ENCODE assay signal across 1 cellular context in the genomic region with DNA sequence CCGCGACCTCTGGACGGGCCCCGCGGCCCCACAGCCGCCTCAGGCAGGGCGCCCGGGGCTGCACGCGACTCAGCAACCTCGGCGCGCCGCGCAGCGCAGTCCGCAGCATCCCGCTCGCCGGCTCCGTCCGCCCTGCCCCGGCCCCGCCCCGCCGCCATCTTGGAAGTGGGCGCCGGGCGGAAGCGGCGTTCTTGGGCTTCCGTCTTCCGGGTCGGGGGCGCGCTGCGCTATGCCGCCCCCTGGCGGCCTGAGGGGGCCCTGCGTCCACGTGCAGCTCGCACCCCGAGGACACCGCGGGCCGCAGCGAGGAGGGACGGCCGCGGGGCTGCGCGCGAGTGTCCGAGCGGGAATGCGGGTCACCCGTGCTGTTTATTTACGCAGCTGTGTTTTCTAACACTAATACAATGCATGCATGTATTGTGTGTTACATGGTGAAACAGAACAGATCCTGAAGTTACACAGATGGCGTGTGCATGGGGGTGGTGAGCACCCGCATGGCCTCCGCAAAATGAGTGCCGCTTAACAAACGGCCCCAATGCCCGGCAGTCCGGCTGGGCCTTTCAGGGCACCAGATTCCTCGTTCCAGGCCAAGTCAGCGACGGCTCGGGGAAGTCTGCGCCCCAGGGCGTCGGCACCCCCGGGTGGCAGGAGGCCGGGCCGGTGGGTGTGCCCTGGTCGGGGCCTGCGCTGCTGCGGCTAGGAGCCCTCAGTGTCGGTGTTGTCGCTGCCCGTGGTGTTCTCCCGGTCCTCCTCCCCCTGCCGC.
TF ChIP-seq lines count a peak whose summit lies in the region.

A gene (minus strand): TSS at position 139 of the 763 bp plus-strand sequence. CDS start 30 bp downstream, at position 109.

TF ChIP-seq in WTC11, 78 proteins besides CTCF, POLR2A, EP300 and RAD21 (continued from another document and continues in another):
- TF ChIP-seq, protein P1, sequence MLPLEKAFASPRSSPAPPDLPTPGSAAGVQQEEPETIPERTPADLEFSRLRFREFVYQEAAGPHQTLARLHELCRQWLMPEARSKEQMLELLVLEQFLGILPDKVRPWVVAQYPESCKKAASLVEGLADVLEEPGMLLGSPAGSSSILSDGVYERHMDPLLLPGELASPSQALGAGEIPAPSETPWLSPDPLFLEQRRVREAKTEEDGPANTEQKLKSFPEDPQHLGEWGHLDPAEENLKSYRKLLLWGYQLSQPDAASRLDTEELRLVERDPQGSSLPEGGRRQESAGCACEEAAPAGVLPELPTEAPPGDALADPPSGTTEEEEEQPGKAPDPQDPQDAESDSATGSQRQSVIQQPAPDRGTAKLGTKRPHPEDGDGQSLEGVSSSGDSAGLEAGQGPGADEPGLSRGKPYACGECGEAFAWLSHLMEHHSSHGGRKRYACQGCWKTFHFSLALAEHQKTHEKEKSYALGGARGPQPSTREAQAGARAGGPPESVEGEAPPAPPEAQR (CRISPR knock-in tag; IDR thresholded peaks at IDR 0.05) = no peak
- TF ChIP-seq EMX1 (CRISPR knock-in tag; IDR thresholded peaks at IDR 0.05) (no peak), ZNF396 (CRISPR knock-in tag; IDR thresholded peaks at IDR 0.05; ENCODE audit: borderline replicate concordance) (no peak), RORB (CRISPR knock-in tag; IDR thresholded peaks at IDR 0.05) (no peak), GRHL2 (CRISPR knock-in tag; IDR thresholded peaks at IDR 0.05; ENCODE audit: insufficient replicate concordance, severe bottlenecking) (no peak), KAT7 (CRISPR knock-in tag; IDR thresholded peaks at IDR 0.05; ENCODE audit: borderline replicate concordance) (peak; percentile 98), SMAD3 (CRISPR knock-in tag; IDR thresholded peaks at IDR 0.05; ENCODE audit: borderline replicate concordance) (peak; percentile 90), HMGA2 (CRISPR knock-in tag; IDR thresholded peaks at IDR 0.05) (no peak), NR2C2 (CRISPR knock-in tag; IDR thresholded peaks at IDR 0.05) (peak; percentile 80), PRRX2 (CRISPR knock-in tag; IDR thresholded peaks at IDR 0.05) (no peak), CBFB (CRISPR knock-in tag; IDR thresholded peaks at IDR 0.05; ENCODE audit: low read depth) (peak; percentile 88; the same call in 1 of the 2 replicates), NFATC4 (CRISPR knock-in tag; IDR thresholded peaks at IDR 0.05) (no peak), ZNF121 (CRISPR knock-in tag; IDR thresholded peaks at IDR 0.05) (no peak), NFE2L1 (CRISPR knock-in tag; IDR thresholded peaks at IDR 0.05) (peak; percentile 85; the same call in 1 of the 2 replicates), SOX15 (CRISPR knock-in tag; IDR thresholded peaks at IDR 0.05) (no peak), ELF4 (CRISPR knock-in tag; IDR thresholded peaks at IDR 0.05; ENCODE audit: low read depth) (peak; percentile 83), ZNF232 (CRISPR knock-in tag; IDR thresholded peaks at IDR 0.05) (peak; percentile 26; the same call in 1 of the 2 replicates), GABPB1 (CRISPR knock-in tag; IDR thresholded peaks at IDR 0.05) (peak; percentile 76), ZNF263 (CRISPR knock-in tag; IDR thresholded peaks at IDR 0.05; ENCODE audit: low read depth) (no peak), ZNF671 (CRISPR knock-in tag; IDR thresholded peaks at IDR 0.05) (no peak), JUN (CRISPR knock-in tag; IDR thresholded peaks at IDR 0.05) (no peak), TP53 (CRISPR knock-in tag; IDR thresholded peaks at IDR 0.05) (peak; percentile 96), ATF1 (CRISPR knock-in tag; IDR thresholded peaks at IDR 0.05) (no peak), JAZF1 (CRISPR knock-in tag; IDR thresholded peaks at IDR 0.05) (no peak)
- TF ChIP-seq, protein P2, sequence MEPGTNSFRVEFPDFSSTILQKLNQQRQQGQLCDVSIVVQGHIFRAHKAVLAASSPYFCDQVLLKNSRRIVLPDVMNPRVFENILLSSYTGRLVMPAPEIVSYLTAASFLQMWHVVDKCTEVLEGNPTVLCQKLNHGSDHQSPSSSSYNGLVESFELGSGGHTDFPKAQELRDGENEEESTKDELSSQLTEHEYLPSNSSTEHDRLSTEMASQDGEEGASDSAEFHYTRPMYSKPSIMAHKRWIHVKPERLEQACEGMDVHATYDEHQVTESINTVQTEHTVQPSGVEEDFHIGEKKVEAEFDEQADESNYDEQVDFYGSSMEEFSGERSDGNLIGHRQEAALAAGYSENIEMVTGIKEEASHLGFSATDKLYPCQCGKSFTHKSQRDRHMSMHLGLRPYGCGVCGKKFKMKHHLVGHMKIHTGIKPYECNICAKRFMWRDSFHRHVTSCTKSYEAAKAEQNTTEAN (CRISPR knock-in tag; IDR thresholded peaks at IDR 0.05) = peak; percentile 95
- TF ChIP-seq, protein P3, sequence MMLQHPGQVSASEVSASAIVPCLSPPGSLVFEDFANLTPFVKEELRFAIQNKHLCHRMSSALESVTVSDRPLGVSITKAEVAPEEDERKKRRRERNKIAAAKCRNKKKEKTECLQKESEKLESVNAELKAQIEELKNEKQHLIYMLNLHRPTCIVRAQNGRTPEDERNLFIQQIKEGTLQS (CRISPR knock-in tag; conservative IDR thresholded peaks at IDR 0.05) = peak; percentile 79; the same call in 1 of the 2 replicates
- TF ChIP-seq, protein P4, sequence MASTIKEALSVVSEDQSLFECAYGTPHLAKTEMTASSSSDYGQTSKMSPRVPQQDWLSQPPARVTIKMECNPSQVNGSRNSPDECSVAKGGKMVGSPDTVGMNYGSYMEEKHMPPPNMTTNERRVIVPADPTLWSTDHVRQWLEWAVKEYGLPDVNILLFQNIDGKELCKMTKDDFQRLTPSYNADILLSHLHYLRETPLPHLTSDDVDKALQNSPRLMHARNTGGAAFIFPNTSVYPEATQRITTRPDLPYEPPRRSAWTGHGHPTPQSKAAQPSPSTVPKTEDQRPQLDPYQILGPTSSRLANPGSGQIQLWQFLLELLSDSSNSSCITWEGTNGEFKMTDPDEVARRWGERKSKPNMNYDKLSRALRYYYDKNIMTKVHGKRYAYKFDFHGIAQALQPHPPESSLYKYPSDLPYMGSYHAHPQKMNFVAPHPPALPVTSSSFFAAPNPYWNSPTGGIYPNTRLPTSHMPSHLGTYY (CRISPR knock-in tag; IDR thresholded peaks at IDR 0.05) = no peak
- TF ChIP-seq, protein P5, sequence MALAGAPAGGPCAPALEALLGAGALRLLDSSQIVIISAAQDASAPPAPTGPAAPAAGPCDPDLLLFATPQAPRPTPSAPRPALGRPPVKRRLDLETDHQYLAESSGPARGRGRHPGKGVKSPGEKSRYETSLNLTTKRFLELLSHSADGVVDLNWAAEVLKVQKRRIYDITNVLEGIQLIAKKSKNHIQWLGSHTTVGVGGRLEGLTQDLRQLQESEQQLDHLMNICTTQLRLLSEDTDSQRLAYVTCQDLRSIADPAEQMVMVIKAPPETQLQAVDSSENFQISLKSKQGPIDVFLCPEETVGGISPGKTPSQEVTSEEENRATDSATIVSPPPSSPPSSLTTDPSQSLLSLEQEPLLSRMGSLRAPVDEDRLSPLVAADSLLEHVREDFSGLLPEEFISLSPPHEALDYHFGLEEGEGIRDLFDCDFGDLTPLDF (CRISPR knock-in tag; IDR thresholded peaks at IDR 0.05) = peak; percentile 94
- TF ChIP-seq, protein P6, sequence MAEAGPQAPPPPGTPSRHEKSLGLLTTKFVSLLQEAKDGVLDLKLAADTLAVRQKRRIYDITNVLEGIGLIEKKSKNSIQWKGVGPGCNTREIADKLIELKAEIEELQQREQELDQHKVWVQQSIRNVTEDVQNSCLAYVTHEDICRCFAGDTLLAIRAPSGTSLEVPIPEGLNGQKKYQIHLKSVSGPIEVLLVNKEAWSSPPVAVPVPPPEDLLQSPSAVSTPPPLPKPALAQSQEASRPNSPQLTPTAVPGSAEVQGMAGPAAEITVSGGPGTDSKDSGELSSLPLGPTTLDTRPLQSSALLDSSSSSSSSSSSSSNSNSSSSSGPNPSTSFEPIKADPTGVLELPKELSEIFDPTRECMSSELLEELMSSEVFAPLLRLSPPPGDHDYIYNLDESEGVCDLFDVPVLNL (CRISPR knock-in tag; IDR thresholded peaks at IDR 0.05; ENCODE audit: borderline replicate concordance, low read depth) = peak; percentile 81; the same call in 1 of the 2 replicates
- TF ChIP-seq, protein P7, sequence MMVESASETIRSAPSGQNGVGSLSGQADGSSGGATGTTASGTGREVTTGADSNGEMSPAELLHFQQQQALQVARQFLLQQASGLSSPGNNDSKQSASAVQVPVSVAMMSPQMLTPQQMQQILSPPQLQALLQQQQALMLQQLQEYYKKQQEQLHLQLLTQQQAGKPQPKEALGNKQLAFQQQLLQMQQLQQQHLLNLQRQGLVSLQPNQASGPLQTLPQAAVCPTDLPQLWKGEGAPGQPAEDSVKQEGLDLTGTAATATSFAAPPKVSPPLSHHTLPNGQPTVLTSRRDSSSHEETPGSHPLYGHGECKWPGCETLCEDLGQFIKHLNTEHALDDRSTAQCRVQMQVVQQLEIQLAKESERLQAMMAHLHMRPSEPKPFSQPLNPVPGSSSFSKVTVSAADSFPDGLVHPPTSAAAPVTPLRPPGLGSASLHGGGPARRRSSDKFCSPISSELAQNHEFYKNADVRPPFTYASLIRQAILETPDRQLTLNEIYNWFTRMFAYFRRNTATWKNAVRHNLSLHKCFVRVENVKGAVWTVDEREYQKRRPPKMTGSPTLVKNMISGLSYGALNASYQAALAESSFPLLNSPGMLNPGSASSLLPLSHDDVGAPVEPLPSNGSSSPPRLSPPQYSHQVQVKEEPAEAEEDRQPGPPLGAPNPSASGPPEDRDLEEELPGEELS (CRISPR knock-in tag; IDR thresholded peaks at IDR 0.05) = peak; percentile 94
- TF ChIP-seq, protein P8, sequence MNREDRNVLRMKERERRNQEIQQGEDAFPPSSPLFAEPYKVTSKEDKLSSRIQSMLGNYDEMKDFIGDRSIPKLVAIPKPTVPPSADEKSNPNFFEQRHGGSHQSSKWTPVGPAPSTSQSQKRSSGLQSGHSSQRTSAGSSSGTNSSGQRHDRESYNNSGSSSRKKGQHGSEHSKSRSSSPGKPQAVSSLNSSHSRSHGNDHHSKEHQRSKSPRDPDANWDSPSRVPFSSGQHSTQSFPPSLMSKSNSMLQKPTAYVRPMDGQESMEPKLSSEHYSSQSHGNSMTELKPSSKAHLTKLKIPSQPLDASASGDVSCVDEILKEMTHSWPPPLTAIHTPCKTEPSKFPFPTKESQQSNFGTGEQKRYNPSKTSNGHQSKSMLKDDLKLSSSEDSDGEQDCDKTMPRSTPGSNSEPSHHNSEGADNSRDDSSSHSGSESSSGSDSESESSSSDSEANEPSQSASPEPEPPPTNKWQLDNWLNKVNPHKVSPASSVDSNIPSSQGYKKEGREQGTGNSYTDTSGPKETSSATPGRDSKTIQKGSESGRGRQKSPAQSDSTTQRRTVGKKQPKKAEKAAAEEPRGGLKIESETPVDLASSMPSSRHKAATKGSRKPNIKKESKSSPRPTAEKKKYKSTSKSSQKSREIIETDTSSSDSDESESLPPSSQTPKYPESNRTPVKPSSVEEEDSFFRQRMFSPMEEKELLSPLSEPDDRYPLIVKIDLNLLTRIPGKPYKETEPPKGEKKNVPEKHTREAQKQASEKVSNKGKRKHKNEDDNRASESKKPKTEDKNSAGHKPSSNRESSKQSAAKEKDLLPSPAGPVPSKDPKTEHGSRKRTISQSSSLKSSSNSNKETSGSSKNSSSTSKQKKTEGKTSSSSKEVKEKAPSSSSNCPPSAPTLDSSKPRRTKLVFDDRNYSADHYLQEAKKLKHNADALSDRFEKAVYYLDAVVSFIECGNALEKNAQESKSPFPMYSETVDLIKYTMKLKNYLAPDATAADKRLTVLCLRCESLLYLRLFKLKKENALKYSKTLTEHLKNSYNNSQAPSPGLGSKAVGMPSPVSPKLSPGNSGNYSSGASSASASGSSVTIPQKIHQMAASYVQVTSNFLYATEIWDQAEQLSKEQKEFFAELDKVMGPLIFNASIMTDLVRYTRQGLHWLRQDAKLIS (CRISPR knock-in tag; IDR thresholded peaks at IDR 0.05; ENCODE audit: borderline replicate concordance) = no peak
- TF ChIP-seq, protein P9, sequence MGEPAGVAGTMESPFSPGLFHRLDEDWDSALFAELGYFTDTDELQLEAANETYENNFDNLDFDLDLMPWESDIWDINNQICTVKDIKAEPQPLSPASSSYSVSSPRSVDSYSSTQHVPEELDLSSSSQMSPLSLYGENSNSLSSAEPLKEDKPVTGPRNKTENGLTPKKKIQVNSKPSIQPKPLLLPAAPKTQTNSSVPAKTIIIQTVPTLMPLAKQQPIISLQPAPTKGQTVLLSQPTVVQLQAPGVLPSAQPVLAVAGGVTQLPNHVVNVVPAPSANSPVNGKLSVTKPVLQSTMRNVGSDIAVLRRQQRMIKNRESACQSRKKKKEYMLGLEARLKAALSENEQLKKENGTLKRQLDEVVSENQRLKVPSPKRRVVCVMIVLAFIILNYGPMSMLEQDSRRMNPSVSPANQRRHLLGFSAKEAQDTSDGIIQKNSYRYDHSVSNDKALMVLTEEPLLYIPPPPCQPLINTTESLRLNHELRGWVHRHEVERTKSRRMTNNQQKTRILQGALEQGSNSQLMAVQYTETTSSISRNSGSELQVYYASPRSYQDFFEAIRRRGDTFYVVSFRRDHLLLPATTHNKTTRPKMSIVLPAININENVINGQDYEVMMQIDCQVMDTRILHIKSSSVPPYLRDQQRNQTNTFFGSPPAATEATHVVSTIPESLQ (CRISPR knock-in tag; IDR thresholded peaks at IDR 0.05) = no peak
- TF ChIP-seq, protein P10, sequence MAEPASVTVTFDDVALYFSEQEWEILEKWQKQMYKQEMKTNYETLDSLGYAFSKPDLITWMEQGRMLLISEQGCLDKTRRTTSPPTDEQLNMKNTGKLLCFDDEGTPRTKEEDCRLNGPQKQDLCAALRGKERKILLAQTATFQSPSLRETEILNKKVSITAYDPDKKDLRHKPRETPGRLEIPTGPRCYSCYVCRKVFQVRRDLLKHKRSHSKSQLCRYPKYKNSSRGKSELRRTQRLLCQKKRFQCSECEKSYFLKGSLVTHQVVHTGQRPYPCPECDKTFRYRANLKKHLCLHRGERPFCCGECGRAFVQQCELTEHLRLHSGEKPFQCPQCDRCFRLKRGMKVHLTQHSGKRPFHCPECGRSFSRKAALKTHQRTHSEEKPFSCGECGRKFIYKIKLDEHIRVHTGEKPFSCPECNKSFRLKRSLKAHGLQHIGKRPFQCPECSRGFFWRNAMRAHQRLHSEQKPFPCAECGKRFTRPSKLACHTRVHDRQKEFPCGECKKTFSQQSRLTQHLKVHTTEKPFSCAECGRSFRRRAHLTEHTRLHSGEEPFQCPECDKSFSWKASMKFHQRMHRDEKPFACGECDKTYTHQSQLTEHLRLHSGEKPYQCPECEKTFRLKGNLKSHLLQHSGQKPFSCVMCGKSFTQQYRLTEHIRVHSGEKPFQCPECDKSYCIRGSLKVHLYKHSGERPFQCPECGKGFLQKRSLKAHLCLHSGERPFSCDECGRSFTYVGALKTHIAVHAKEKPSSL (CRISPR knock-in tag; conservative IDR thresholded peaks at IDR 0.05) = no peak
- TF ChIP-seq, protein P11, sequence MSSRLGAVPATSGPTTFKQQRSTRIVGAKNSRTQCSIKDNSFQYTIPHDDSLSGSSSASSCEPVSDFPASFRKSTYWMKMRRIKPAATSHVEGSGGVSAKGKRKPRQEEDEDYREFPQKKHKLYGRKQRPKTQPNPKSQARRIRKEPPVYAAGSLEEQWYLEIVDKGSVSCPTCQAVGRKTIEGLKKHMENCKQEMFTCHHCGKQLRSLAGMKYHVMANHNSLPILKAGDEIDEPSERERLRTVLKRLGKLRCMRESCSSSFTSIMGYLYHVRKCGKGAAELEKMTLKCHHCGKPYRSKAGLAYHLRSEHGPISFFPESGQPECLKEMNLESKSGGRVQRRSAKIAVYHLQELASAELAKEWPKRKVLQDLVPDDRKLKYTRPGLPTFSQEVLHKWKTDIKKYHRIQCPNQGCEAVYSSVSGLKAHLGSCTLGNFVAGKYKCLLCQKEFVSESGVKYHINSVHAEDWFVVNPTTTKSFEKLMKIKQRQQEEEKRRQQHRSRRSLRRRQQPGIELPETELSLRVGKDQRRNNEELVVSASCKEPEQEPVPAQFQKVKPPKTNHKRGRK (CRISPR knock-in tag; IDR thresholded peaks at IDR 0.05; ENCODE audit: borderline replicate concordance) = no peak
- TF ChIP-seq, protein P12, sequence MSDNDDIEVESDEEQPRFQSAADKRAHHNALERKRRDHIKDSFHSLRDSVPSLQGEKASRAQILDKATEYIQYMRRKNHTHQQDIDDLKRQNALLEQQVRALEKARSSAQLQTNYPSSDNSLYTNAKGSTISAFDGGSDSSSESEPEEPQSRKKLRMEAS (CRISPR knock-in tag; IDR thresholded peaks at IDR 0.05) = peak; percentile 100
